In genomic region chr12:56221757-56222530, GRCh38 we compare ENCODE assay signal across 8 cellular contexts. TPM values are rescaled to one million over a fixed set of nuclear protein-coding genes. Genes with fewer than 3 reads are reported as not detected.
DNase-seq lines count a peak whose midpoint lies in the region; ATAC-seq lines count a peak whose summit lies in the region.

Gene RNF41 (minus strand): TSS chr12:56221922. CDS start chr12:56214047, 7,875 bp downstream.

- H3K4ac ChIP-seq in mesendoderm (ENCODE audit: low read depth, low read length), result peak within 1 kb of the TSS; percentile 28

- H3K4me1 Mint-ChIP-seq in activated CD8-positive, alpha-beta memory T cell treated with anti-CD3 and anti-CD28 coated beads, Interleukin-2, amount 10 ng/mL, durations not matched to agents 7 days and 5 days, result peaks cover 42% of the 10 kb centered on the region

- peak; percentile 76 for ATAC-seq in GM21381 (IDR thresholded peaks at IDR 0.05; ENCODE audit: unreplicated experiment)
- ATAC-seq in activated CD8-positive, alpha-beta memory T cell treated with anti-CD3 and anti-CD28 coated beads, Interleukin-2, amount 10 ng/mL, durations not matched to agents 7 days and 5 days, result peak; percentile 86

- peak within 1 kb of the TSS; percentile 84 for H3K27ac ChIP-seq in mesendoderm (ENCODE audit: low read depth, low read length)

- H3K4me3 ChIP-seq in NT2/D1 (ENCODE audit: insufficient read length, low read depth) (peak within 1 kb of the TSS; percentile 87), endocrine pancreas (ENCODE audit: control insufficient read depth, insufficient read depth, low read length) (peak within 1 kb of the TSS; percentile 77), mesendoderm (ENCODE audit: low read length) (peak within 1 kb of the TSS; percentile 95)

- H3K36me3 ChIP-seq in NT2/D1 (ENCODE audit: insufficient read depth, insufficient read length, low read length) (peaks cover 14% of the 10 kb centered on the region), endocrine pancreas (ENCODE audit: control insufficient read depth, insufficient read depth, low read length) (no peaks in the 10 kb centered on the region), mesendoderm (ENCODE audit: control insufficient read depth, insufficient read depth, low read length) (no peaks in the 10 kb centered on the region)

- H3K4me1 ChIP-seq in NT2/D1 (ENCODE audit: insufficient read depth, insufficient read length) (no peaks in the 10 kb centered on the region), endocrine pancreas (ENCODE audit: control insufficient read depth, insufficient read depth, low read length) (peaks cover 4% of the 10 kb centered on the region), mesendoderm (ENCODE audit: control insufficient read depth, low read depth, low read length) (no peaks in the 10 kb centered on the region)

- no peaks in the 10 kb centered on the region for H3K27me3 Mint-ChIP-seq in activated CD8-positive, alpha-beta memory T cell treated with anti-CD3 and anti-CD28 coated beads, Interleukin-2, amount 10 ng/mL, durations not matched to agents 7 days and 5 days

- H2AK5ac ChIP-seq in mesendoderm (ENCODE audit: low read length), result peak within 1 kb of the TSS; percentile 91

- peak within 1 kb of the TSS; percentile 98 for H3K23ac ChIP-seq in mesendoderm (ENCODE audit: low read length)

- peak within 1 kb of the TSS; percentile 23 for H3K18ac ChIP-seq in mesendoderm (ENCODE audit: low read length)

- peaks cover 3% of the 10 kb centered on the region for H3K79me1 ChIP-seq in mesendoderm (ENCODE audit: low read length)

- no peaks in the 10 kb centered on the region for H3K9me3 Mint-ChIP-seq in activated CD8-positive, alpha-beta memory T cell treated with anti-CD3 and anti-CD28 coated beads, Interleukin-2, amount 10 ng/mL, durations not matched to agents 7 days and 5 days (ENCODE audit: low read depth)

- peak within 1 kb of the TSS; percentile 94 for H3K56ac ChIP-seq in mesendoderm (ENCODE audit: low read length)

- H4K8ac ChIP-seq in mesendoderm (ENCODE audit: low read depth, low read length), result peak within 1 kb of the TSS; percentile 43

- DNase-seq in COR-L47 (lab: John Stamatoyannopoulos, UW) (peak; percentile 93), HUDEP-2 (lab: John Stamatoyannopoulos, UW; ENCODE audit: unreplicated experiment in 76 of 76) (peak in 75 of 76 experiments; percentile 57 to 96 (median 88)), NT2/D1 (ENCODE audit: low read depth, low spot score) (peak; percentile 96), mesendoderm (peak; percentile 99)
- peak; percentile 95 for DNase-seq in activated CD8-positive, alpha-beta memory T cell treated with anti-CD3 and anti-CD28 coated beads, Interleukin-2, amount 10 ng/mL, durations not matched to agents 7 days and 5 days
- DNase-seq in stimulated activated CD8-positive, alpha-beta memory T cell treated with anti-CD3 and anti-CD28 coated beads, Interleukin-15, amount 100 ng/mL, for 1 hour (ENCODE audit: low read depth), result peak; percentile 90

- no peak within 1 kb of the TSS for H2BK15ac ChIP-seq in mesendoderm (replicated peaks; ENCODE audit: low read depth)

- peak within 1 kb of the TSS; percentile 98 for H3K4me2 ChIP-seq in mesendoderm (ENCODE audit: low read length)

- CTCF ChIA-PET in activated CD8-positive, alpha-beta memory T cell treated with anti-CD3 and anti-CD28 coated beads, Interleukin-2, amount 10 ng/mL, durations not matched to agents 7 days and 5 days (lab: Charles Lee), result interaction anchor here (0.6 to 4.2 kb wide), 34 partner anchors 9 to 503 kb away, joined by 3 to 57 read pairs (median 4); partner anchors contain the start of genes ANKRD52, CNPY2, COQ10A and CS

- H3K79me2 ChIP-seq in mesendoderm (ENCODE audit: control insufficient read depth, insufficient read depth, low read length), result peaks cover 12% of the 10 kb centered on the region

- H3K36me3 Mint-ChIP-seq in activated CD8-positive, alpha-beta memory T cell treated with anti-CD3 and anti-CD28 coated beads, Interleukin-2, amount 10 ng/mL, durations not matched to agents 7 days and 5 days, result peaks cover 4% of the 10 kb centered on the region

- peak within 1 kb of the TSS; percentile 97 for H3K4me3 Mint-ChIP-seq in activated CD8-positive, alpha-beta memory T cell treated with anti-CD3 and anti-CD28 coated beads, Interleukin-2, amount 10 ng/mL, durations not matched to agents 7 days and 5 days

- H3K9ac ChIP-seq in NT2/D1 (ENCODE audit: insufficient read length, low read depth) (peak within 1 kb of the TSS; percentile 91), endocrine pancreas (ENCODE audit: control insufficient read depth, insufficient read depth, low read length) (peak within 1 kb of the TSS; percentile 95), mesendoderm (ENCODE audit: low read length) (peak within 1 kb of the TSS; percentile 92)

- no peak within 1 kb of the TSS for H4K5ac ChIP-seq in mesendoderm (ENCODE audit: low read length)

- no CpG with 5 or more reads among the region's 42 CpGs for WGBS in mesendoderm (ENCODE audit: extremely low coverage, insufficient coverage, low lambda C conversion rate)

- H3K27me3 ChIP-seq in NT2/D1 (ENCODE audit: insufficient read depth, insufficient read length), result no peaks in the 10 kb centered on the region
- no peaks in the 10 kb centered on the region for H3K27me3 ChIP-seq in endocrine pancreas (ENCODE audit: control insufficient read depth, insufficient read depth, low read length)
- H3K27me3 ChIP-seq in mesendoderm (ENCODE audit: insufficient read depth, low read length, poor library complexity), result no peaks in the 10 kb centered on the region

- peak within 1 kb of the TSS; percentile 93 for H3K27ac Mint-ChIP-seq in activated CD8-positive, alpha-beta memory T cell treated with anti-CD3 and anti-CD28 coated beads, Interleukin-2, amount 10 ng/mL, durations not matched to agents 7 days and 5 days

- H2BK5ac ChIP-seq in mesendoderm (ENCODE audit: low read length), result peak within 1 kb of the TSS; percentile 45

- no peak within 1 kb of the TSS for H2BK120ac ChIP-seq in mesendoderm (ENCODE audit: low read depth, low read length)

- H3K9me3 ChIP-seq in NT2/D1 (ENCODE audit: insufficient read depth, low read length), result peaks cover 7% of the 10 kb centered on the region; the same call in 1 of the 2 replicates
- no peaks in the 10 kb centered on the region for H3K9me3 ChIP-seq in endocrine pancreas (ENCODE audit: control insufficient read depth, low read length)

RNA-seq across cellular contexts. Expression of gene RNF41, which starts in this region (rescaled TPM):
- total RNA-seq in activated CD8-positive, alpha-beta memory T cell treated with anti-CD3 and anti-CD28 coated beads, Interleukin-2, amount 10 ng/mL, durations not matched to agents 7 days and 5 days, result 10 to 100 TPM; 28.2 to 34.2 TPM
- 42.1 TPM for polyA plus RNA-seq in mesendoderm (2013, experiment 1 of 2)
- polyA plus RNA-seq in mesendoderm (2013, experiment 2 of 2), result 45.8 TPM

Comparison
In these comparisons a context has a peak if more than half of its experiments do, and no peak if none do; other contexts are left out.
1. Peak in every context shown above with its lines: DNase-seq, ATAC-seq, H3K4me3 ChIP-seq and H3K27ac ChIP-seq.